8 cellular contexts compared by ENCODE assay signal in the genomic region with DNA sequence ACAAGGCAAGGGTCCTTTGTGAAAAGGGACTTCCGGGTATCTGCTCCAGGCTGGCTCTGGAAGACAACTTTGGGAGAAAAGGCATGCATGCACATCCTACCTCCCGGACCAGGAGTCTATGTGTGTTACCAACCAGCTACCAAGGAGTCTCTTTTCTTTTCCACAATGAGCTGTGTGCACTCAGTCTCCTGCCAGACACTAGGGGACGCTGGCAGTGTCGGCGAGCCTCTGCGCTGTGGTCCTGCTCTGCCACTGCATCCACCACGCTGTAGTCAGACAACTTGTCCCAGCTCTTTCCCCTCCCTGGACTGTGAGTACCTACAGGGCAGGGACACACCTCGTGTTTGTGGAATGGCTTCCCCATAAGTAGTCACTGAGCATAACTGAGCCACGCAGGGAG. TPM values are rescaled to one million over a fixed set of nuclear protein-coding genes. Genes with fewer than 3 reads are reported as not detected.
DNase-seq lines count a peak whose midpoint lies in the region; ATAC-seq and TF ChIP-seq lines count a peak whose summit lies in the region.

No MANE protein-coding gene starts in this region.

- H3K27ac ChIP-seq in gastroesophageal sphincter = no peak overlapping the region

- TF ChIP-seq EP300 in gastroesophageal sphincter (IDR thresholded peaks at IDR 0.05) = no peak

- H3K36me3 ChIP-seq in gastroesophageal sphincter = no peaks in the 10 kb centered on the region

- no peaks in the 10 kb centered on the region for H3K9me3 ChIP-seq in gastroesophageal sphincter

- H3K4me3 ChIP-seq in GM12865 (ENCODE audit: low read depth, low read length) (no peak overlapping the region), fibroblast of villous mesenchyme (ENCODE audit: low read depth, low read length) (no peak overlapping the region), retinal pigment epithelial cell (ENCODE audit: low read length) (no peak overlapping the region), gastroesophageal sphincter (no peak overlapping the region)

- ATAC-seq in gastroesophageal sphincter (no peak), omental fat pad (ENCODE audit: low FRiP score) (no peak), GM21619 (IDR thresholded peaks at IDR 0.05; ENCODE audit: unreplicated experiment) (no peak)

- H3K27me3 ChIP-seq in gastroesophageal sphincter = no peaks in the 10 kb centered on the region

- TF ChIP-seq POLR2A in gastroesophageal sphincter (IDR thresholded peaks at IDR 0.05) = no peak

- DNase-seq in GM12865 (ENCODE audit: low read depth) = peak; percentile 57
- DNase-seq in NCI-H146 treated with DMSO at 0.1 percent for 48 hours (lab: John Stamatoyannopoulos, UW; ENCODE audit: unreplicated experiment) = peak; percentile 58
- DNase-seq in activated CD4-positive, alpha-beta T cell treated with anti-CD3 and anti-CD28 coated beads, Interleukin-2, amount 50 U/mL, for 48 hours = peak; percentile 21 to 44
- DNase-seq in fibroblast of villous mesenchyme (ENCODE audit: low read depth) = peak; percentile 49
- no peak for DNase-seq in retinal pigment epithelial cell (ENCODE audit: low read depth)
- DNase-seq in omental fat pad (ENCODE audit: low spot score) = no peak

- TF ChIP-seq CTCF in GM12865 (IDR thresholded peaks at IDR 0.05; ENCODE audit: insufficient read depth, low read depth, low read length, missing control alignments) (peak; percentile 80), fibroblast of villous mesenchyme (IDR thresholded peaks at IDR 0.05; ENCODE audit: insufficient read depth, low read depth, low read length) (peak; percentile 86), retinal pigment epithelial cell (conservative IDR thresholded peaks at IDR 0.05; ENCODE audit: low read depth, low read length) (peak; percentile 93), gastroesophageal sphincter (IDR thresholded peaks at IDR 0.05) (peak in 2 of 4 experiments; percentile 15 to 20), omental fat pad (IDR thresholded peaks at IDR 0.05) (no peak)

- 19 to 23% methylated on average over 3 of the region's 9 CpGs for WGBS in gastroesophageal sphincter (ENCODE audit: low coverage in 1 of 2), 2 donors

- H3K4me1 ChIP-seq in gastroesophageal sphincter = peaks cover 0 to 6% (median 0%) of the 10 kb centered on the region in 3 donors

RNA-seq across cellular contexts. Expression of gene SSR2, which starts 5.1 kb away (rescaled TPM):
- total RNA-seq in fibroblast of villous mesenchyme (381 and 386 TPM in 2 replicates), gastroesophageal sphincter (100 to 1,000 TPM; 103 to 157 (median 146) TPM), omental fat pad (100 to 1,000 TPM; 197 to 397 (median 308) TPM)

RNA-seq across cellular contexts. Expression of gene UBQLN4, which starts 27.7 kb away (rescaled TPM):
- total RNA-seq in fibroblast of villous mesenchyme (13.5 and 20.3 TPM in 2 replicates), gastroesophageal sphincter (10 to 100 TPM; 19.6 to 29.6 (median 24.8) TPM), omental fat pad (10 to 100 TPM; 16.2 to 24.5 (median 18.6) TPM)

RNA-seq across cellular contexts. Expression of gene LAMTOR2, which starts 28.7 kb away (rescaled TPM):
- total RNA-seq in fibroblast of villous mesenchyme = 38.3 and 40.6 TPM in 2 replicates
- 10 to 100 TPM; 66.8 to 79.3 (median 73.1) TPM for total RNA-seq in gastroesophageal sphincter
- total RNA-seq in omental fat pad = 10 to 100 TPM; 45.8 to 74.3 (median 65.0) TPM

RNA-seq across cellular contexts. Expression of gene RAB25, which starts 35.1 kb away (rescaled TPM):
- total RNA-seq in fibroblast of villous mesenchyme (not detected in 2 replicates), gastroesophageal sphincter (10 to 100 TPM in 1 of 4 donors, not detected in 3; 22.1 TPM), omental fat pad (under 1 TPM in 1 of 4 donors, not detected in 3; 0.84 TPM)

RNA-seq across cellular contexts. Expression of gene ARHGEF2, which starts 47.5 kb away (rescaled TPM):
- total RNA-seq in fibroblast of villous mesenchyme (137 and 146 TPM in 2 replicates), gastroesophageal sphincter (10 to 100 TPM; 69.7 to 94.0 (median 82.6) TPM), omental fat pad (100 to 1,000 TPM in 2 of 4 donors, 10 to 100 TPM in 2; 89.5 to 151 (median 98.6) TPM)

Comparison
In these comparisons a context has a peak if more than half of its experiments do, and no peak if none do; other contexts are left out.
1. DNase-seq: peak in GM12865 (single experiment), NCI-H146 treated with DMSO at 0.1 percent for 48 hours (single experiment), activated CD4-positive, alpha-beta T cell treated with anti-CD3 and anti-CD28 coated beads, Interleukin-2, amount 50 U/mL, for 48 hours (2 of 2) and fibroblast of villous mesenchyme (single experiment); none in retinal pigment epithelial cell (single experiment) and omental fat pad (single experiment).
2. CTCF ChIP-seq: peak in GM12865 (single experiment), fibroblast of villous mesenchyme (single experiment) and retinal pigment epithelial cell (single experiment); none in omental fat pad (0 of 3).